Comparison of ENCODE assay signal across 8 cellular contexts in the genomic region with DNA sequence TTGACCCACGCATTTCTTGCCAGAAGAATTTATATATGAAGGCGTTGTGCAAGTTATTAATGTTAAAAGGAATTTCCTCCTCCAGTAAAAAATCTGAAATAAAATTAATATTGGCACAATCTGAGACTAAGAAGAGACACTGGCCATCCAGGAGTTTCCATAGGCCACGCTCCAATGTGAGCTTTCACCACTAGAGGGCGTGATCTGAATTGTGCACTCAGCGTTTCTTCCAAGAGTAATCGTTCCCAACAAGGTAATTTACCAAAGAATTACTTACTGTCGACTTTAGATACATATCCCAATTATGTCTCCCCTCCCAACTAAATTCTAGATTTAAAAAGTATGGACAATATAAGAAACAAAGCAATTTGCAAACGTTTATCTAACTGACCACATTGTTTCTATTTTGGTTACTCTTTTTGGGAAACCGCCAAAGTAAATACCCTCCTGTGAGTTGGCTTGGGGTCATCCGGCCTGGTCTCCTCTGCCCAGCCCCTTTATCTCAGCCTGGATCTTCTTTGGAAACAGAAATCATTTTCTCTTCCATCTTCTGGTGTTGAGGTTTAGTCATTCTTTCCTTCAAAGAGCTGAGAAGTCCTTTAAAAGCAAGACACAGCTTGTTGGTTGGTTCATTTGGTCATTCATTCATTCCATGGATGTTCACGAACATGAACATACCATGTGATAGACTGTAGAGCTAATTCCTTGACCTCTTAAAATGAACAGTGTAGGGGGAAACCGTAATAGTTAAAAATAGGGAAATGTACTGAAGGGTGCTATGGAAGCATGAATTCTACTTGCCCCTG. TPM values are rescaled to one million over a fixed set of nuclear protein-coding genes. Genes with fewer than 3 reads are reported as not detected.
DNase-seq lines count a peak whose midpoint lies in the region; ATAC-seq and TF ChIP-seq lines count a peak whose summit lies in the region.

No MANE protein-coding gene starts in this region.

- WGBS in adrenal gland, 4 donors, result 36 to 42% (median 40%) methylated on average over 12 of the region's 12 CpGs
- WGBS in aorta, 2 donors, result 44 to 46% methylated on average over 12 of the region's 12 CpGs

- DNase-seq in Caco-2, result peak in 1 of 2 experiments; percentile 66
- peak; percentile 52 for DNase-seq in HFF-Myc (ENCODE audit: extremely low read depth, low read depth)
- DNase-seq in SHP77 (lab: John Stamatoyannopoulos, UW), result peak; percentile 43 to 60
- peak; percentile 36 to 83 (median 59) for DNase-seq in adrenal gland
- peak; percentile 7 to 32 for DNase-seq in hippocampal formation (lab: John Stamatoyannopoulos, UW)
- DNase-seq in stimulated activated CD4-positive, alpha-beta T cell treated with anti-CD3 and anti-CD28 coated beads, Interleukin-15, amount 100 ng/mL, for 48 hours (ENCODE audit: low read depth in 2 of 2), result peak; percentile 14 to 33
- DNase-seq in aorta, result no peak

- ATAC-seq in aorta (ENCODE audit: low FRiP score) (no peak), HG03097 (IDR thresholded peaks at IDR 0.05; ENCODE audit: low FRiP score, unreplicated experiment) (no peak)

- H3K9me3 ChIP-seq in Caco-2, result no peaks in the 10 kb centered on the region
- H3K9me3 ChIP-seq in adrenal gland (replicated peaks in 1 of 3), result no peaks in the 10 kb centered on the region
- H3K9me3 ChIP-seq in aorta (ENCODE audit: control insufficient read depth, low read length), result no peaks in the 10 kb centered on the region

- H3K4me1 ChIP-seq in Caco-2 (no peaks in the 10 kb centered on the region), adrenal gland (replicated peaks in 1 of 2) (no peaks in the 10 kb centered on the region), aorta (ENCODE audit: control insufficient read depth in 1 of 2, insufficient read depth in 2 of 2, low read length in 2 of 2) (no peaks in the 10 kb centered on the region)

- POLR2A ChIA-PET in Caco-2 (lab: Charles Lee), result no interaction called here

- H3K27me3 ChIP-seq in Caco-2 (replicated peaks; ENCODE audit: control insufficient read depth, insufficient read depth, low read length), result no peaks in the 10 kb centered on the region
- H3K27me3 ChIP-seq in adrenal gland, result no peaks in the 10 kb centered on the region
- H3K27me3 ChIP-seq in aorta (ENCODE audit: control insufficient read depth in 1 of 2, insufficient read depth in 2 of 2, low read length in 1 of 2), result no peaks in the 10 kb centered on the region

- no peaks in the 10 kb centered on the region for H3K36me3 Mint-ChIP-seq in Caco-2 (ENCODE audit: insufficient read depth, unreplicated experiment)

- no peaks in the 10 kb centered on the region for H3K4me1 Mint-ChIP-seq in Caco-2 (ENCODE audit: low read depth, unreplicated experiment)

- BruUV-seq in Caco-2 (replicated peaks; lab: Mats Ljungman, UMichigan), result no TSS peak

- H3K4me3 ChIP-seq in Caco-2 (ENCODE audit: low read depth, low read length) (no peak overlapping the region), HFF-Myc (replicated peaks; ENCODE audit: low read depth, low read length) (no peak overlapping the region), adrenal gland (no peak overlapping the region), aorta (ENCODE audit: low read length in 2 of 2) (no peak overlapping the region)

- H3K27ac ChIP-seq in adrenal gland (no peak overlapping the region), aorta (ENCODE audit: low read depth in 1 of 2, low read length in 2 of 2) (no peak overlapping the region)

- H3K9me3 Mint-ChIP-seq in Caco-2 (ENCODE audit: unreplicated experiment), result peaks cover 13% of the 10 kb centered on the region

- H3K27me3 Mint-ChIP-seq in Caco-2 (ENCODE audit: insufficient read depth, unreplicated experiment), result no peaks in the 10 kb centered on the region

- intact Hi-C loops in Caco-2 (cut with micrococcal nuclease; ENCODE audit: unreplicated experiment), result loop anchor here (10.0 kb wide), 1 partner anchor 168 kb away; no protein-coding TSS in a partner anchor
- intact Hi-C loops in adrenal gland (cut with DNase I), result no loop called here
- intact Hi-C loops in aorta (cut with DNase I), result loop anchor here (5.0 to 10.0 kb wide), 2 partner anchors 65 to 178 kb away; no protein-coding TSS in a partner anchor

- no peak for TF ChIP-seq POLR2A in adrenal gland (IDR thresholded peaks at IDR 0.05)

- TF ChIP-seq CTCF in Caco-2 (IDR thresholded peaks at IDR 0.05; ENCODE audit: insufficient read depth in 1 of 2, low read depth in 1 of 2, low read length in 1 of 2, severe bottlenecking in 1 of 2, unreplicated experiment in 1 of 2) (peak; percentile 68 to 76), HFF-Myc (IDR thresholded peaks at IDR 0.05; ENCODE audit: low read depth, low read length, missing control alignments) (peak; percentile 93), adrenal gland (IDR thresholded peaks at IDR 0.05) (peak; percentile 58 to 91 (median 72))

- no peak overlapping the region for H3K4me3 Mint-ChIP-seq in Caco-2 (ENCODE audit: unreplicated experiment)

- no peak overlapping the region for H3K27ac Mint-ChIP-seq in Caco-2 (ENCODE audit: unreplicated experiment)

- CTCF ChIA-PET in Caco-2 (lab: Charles Lee), result interaction anchor here (1.0 to 2.6 kb wide), 7 partner anchors 9 to 338 kb away, joined by 3 to 15 read pairs (median 4); partner anchors contain the start of gene POLR2M

- H3K36me3 ChIP-seq in Caco-2 (ENCODE audit: control insufficient read depth, insufficient read depth, low read length) (no peaks in the 10 kb centered on the region), adrenal gland (replicated peaks in 1 of 2) (no peaks in the 10 kb centered on the region), aorta (ENCODE audit: control insufficient read depth in 1 of 2, insufficient read depth in 2 of 2, low read length in 1 of 2) (no peaks in the 10 kb centered on the region)

RNA-seq across cellular contexts. Expression of gene POLR2M, which starts 26.2 kb away (rescaled TPM):
- total RNA-seq in Caco-2 (2022), result 74.7 and 81.6 TPM in 2 replicates
- 100 to 1,000 TPM in 3 of 8 donors, 10 to 100 TPM in 5; 31.6 to 404 (median 95.9) TPM for total RNA-seq in adrenal gland
- 10 to 100 TPM; 21.0 to 33.9 (median 28.3) TPM for polyA plus RNA-seq in adrenal gland
- 100 to 1,000 TPM; 102 to 119 TPM for total RNA-seq in aorta
- 100 to 1,000 TPM; 236 to 246 TPM for polyA plus RNA-seq in aorta

Comparison
In these comparisons a context has a peak if more than half of its experiments do, and no peak if none do; other contexts are left out.
1. DNase-seq: peak in HFF-Myc (single experiment), SHP77 (2 of 2), adrenal gland (7 of 7), hippocampal formation (2 of 2) and stimulated activated CD4-positive, alpha-beta T cell treated with anti-CD3 and anti-CD28 coated beads, Interleukin-15, amount 100 ng/mL, for 48 hours (2 of 2); none in aorta (0 of 2).
2. intact Hi-C loops: an anchor here in Caco-2 (10.0 kb wide) and aorta (5.0 to 10.0 kb wide); none called in adrenal gland.
3. Peak in every context shown above with its lines, with median percentiles within 50 percentile points of each other: CTCF ChIP-seq.